In the genomic region with DNA sequence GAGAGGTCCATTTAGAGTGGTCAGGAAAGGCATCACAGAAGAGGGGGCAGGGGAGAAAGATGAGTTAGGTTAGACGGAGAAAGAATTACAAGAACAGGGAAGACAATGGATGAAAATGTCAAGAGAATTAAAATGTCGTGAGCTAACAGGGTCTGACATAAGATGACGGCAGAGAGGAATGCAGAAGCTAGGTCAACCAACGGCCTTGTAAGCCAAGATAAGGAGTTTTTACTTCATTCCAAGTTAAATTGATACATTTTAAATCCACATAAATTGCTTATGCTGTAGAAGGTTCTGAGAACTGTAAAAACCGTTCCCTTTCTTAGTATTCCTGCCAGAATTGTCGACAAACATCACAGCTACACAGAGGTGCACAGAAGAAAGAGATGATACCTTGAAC, we compare ENCODE assay signal across 34 cellular contexts.
"Had no signal": no experiment of that assay in that cellular context is flagged by ENCODE, and none has a peak within 500 bp of the region (broad histone marks: within the 10 kb centered on the region; RNA-seq: fewer than 3 reads in every experiment).

No MANE protein-coding gene starts in this region.

- H3K4me3 ChIP-seq: adrenal gland, body of pancreas, colonic mucosa, esophagus squamous epithelium, gastroesophageal sphincter had no signal

- H3K27ac ChIP-seq: adrenal gland, body of pancreas, colonic mucosa, epithelial cell of prostate, esophagus squamous epithelium, gastroesophageal sphincter, VCaP had no signal

- H3K36me3 ChIP-seq: adrenal gland, colonic mucosa, esophagus squamous epithelium, gastroesophageal sphincter had no signal

- H3K4me1 Mint-ChIP-seq: activated B cell treated with CpG ODN at 0.5 μM for 24 hours; activated CD4-positive, alpha-beta T cell treated with anti-CD3 and anti-CD28 coated beads for 36 hours; activated CD4-positive, alpha-beta T cell treated with anti-CD3 and anti-CD28 coated beads, Interleukin-2, amount 10 ng/mL, durations not matched to agents 24 days and 14 days; activated CD8-positive, alpha-beta memory T cell treated with anti-CD3 and anti-CD28 coated beads, Interleukin-2, amount 10 ng/mL, durations not matched to agents 7 days and 5 days; activated naive CD4-positive, alpha-beta T cell treated with anti-CD3 and anti-CD28 coated beads, Interleukin-2, amount 50 U/mL, for 24 hours; activated naive CD8-positive, alpha-beta T cell treated with anti-CD3 and anti-CD28 coated beads for 36 hours; activated naive CD8-positive, alpha-beta T cell treated with anti-CD3 and anti-CD28 coated beads, Interleukin-2, amount 50 U/mL, for 24 hours had no signal

- H3K27ac Mint-ChIP-seq: activated B cell treated with CpG ODN at 0.5 μM for 24 hours; activated CD4-positive, alpha-beta memory T cell treated with anti-CD3 and anti-CD28 coated beads for 36 hours; activated CD4-positive, alpha-beta T cell treated with anti-CD3 and anti-CD28 coated beads for 36 hours; activated CD4-positive, alpha-beta T cell treated with anti-CD3 and anti-CD28 coated beads, Interleukin-2, amount 10 ng/mL, durations not matched to agents 24 days and 14 days; activated CD8-positive, alpha-beta memory T cell treated with anti-CD3 and anti-CD28 coated beads, Interleukin-2, amount 10 ng/mL, durations not matched to agents 7 days and 5 days; activated CD8-positive, alpha-beta T cell treated with anti-CD3 and anti-CD28 coated beads, Interleukin-2, amount 10 ng/mL, durations not matched to agents 7 days and 5 days; activated naive CD4-positive, alpha-beta T cell treated with anti-CD3 and anti-CD28 coated beads for 36 hours; activated naive CD4-positive, alpha-beta T cell treated with anti-CD3 and anti-CD28 coated beads, Interleukin-2, amount 50 U/mL, for 24 hours; activated naive CD8-positive, alpha-beta T cell treated with anti-CD3 and anti-CD28 coated beads for 36 hours; activated naive CD8-positive, alpha-beta T cell treated with anti-CD3 and anti-CD28 coated beads, Interleukin-2, amount 50 U/mL, for 24 hours; activated T-helper 1 cell treated with anti-CD3 and anti-CD28 coated beads, Interleukin-12 subunit alpha, Interleukin-12 subunit beta, Interleukin-2, Interleukin-4 antibody, amounts not matched to agents 30 ng/mL and 10 ng/mL and 1 ng/mL, durations not matched to agents 14 hours and 24 hours and 36 hours; activated T-helper 2 cell treated with anti-CD3 and anti-CD28 coated beads, Interferon-gamma antibody, Interleukin-2, Interleukin-4, amounts not matched to agents 10 μg/mL and 5 μg/mL and 100 μg/mL, durations not matched to agents 14 hours and 24 hours and 36 hours had no signal

- H3K27me3 ChIP-seq: adrenal gland, body of pancreas, colonic mucosa, esophagus squamous epithelium, gastroesophageal sphincter had no signal

- H3K4me3 Mint-ChIP-seq: activated B cell treated with CpG ODN at 0.5 μM for 24 hours; activated CD4-positive, alpha-beta memory T cell treated with anti-CD3 and anti-CD28 coated beads for 36 hours; activated CD4-positive, alpha-beta T cell treated with anti-CD3 and anti-CD28 coated beads for 36 hours; activated CD4-positive, alpha-beta T cell treated with anti-CD3 and anti-CD28 coated beads, Interleukin-2, amount 10 ng/mL, durations not matched to agents 24 days and 14 days; activated CD8-positive, alpha-beta memory T cell treated with anti-CD3 and anti-CD28 coated beads, Interleukin-2, amount 10 ng/mL, durations not matched to agents 7 days and 5 days; activated CD8-positive, alpha-beta T cell treated with anti-CD3 and anti-CD28 coated beads, Interleukin-2, amount 10 ng/mL, durations not matched to agents 7 days and 5 days; activated naive CD4-positive, alpha-beta T cell treated with anti-CD3 and anti-CD28 coated beads for 36 hours; activated naive CD4-positive, alpha-beta T cell treated with anti-CD3 and anti-CD28 coated beads, Interleukin-2, amount 50 U/mL, for 24 hours; activated naive CD8-positive, alpha-beta T cell treated with anti-CD3 and anti-CD28 coated beads for 36 hours; activated naive CD8-positive, alpha-beta T cell treated with anti-CD3 and anti-CD28 coated beads, Interleukin-2, amount 50 U/mL, for 24 hours; activated T-helper 1 cell treated with anti-CD3 and anti-CD28 coated beads, Interleukin-12 subunit alpha, Interleukin-12 subunit beta, Interleukin-2, Interleukin-4 antibody, amounts not matched to agents 30 ng/mL and 10 ng/mL and 1 ng/mL, durations not matched to agents 14 hours and 24 hours and 36 hours had no signal

- FAIRE-seq: endometrium, endothelial cell of umbilical vein had no signal

- DNase-seq: activated B cell treated with CpG ODN at 0.5 μM for 24 hours; activated CD4-positive, alpha-beta memory T cell treated with anti-CD3 and anti-CD28 coated beads for 36 hours; activated CD4-positive, alpha-beta T cell treated with anti-CD3 and anti-CD28 coated beads for 36 hours; activated CD4-positive, alpha-beta T cell treated with anti-CD3 and anti-CD28 coated beads, Interleukin-2, amount 10 ng/mL, durations not matched to agents 24 days and 14 days; activated CD4-positive, CD25-positive, alpha-beta regulatory T cell treated with anti-CD3 and anti-CD28 coated beads, Interleukin-2, amount 50 U/mL, for 72 hours; activated CD8-positive, alpha-beta memory T cell treated with anti-CD3 and anti-CD28 coated beads, Interleukin-2, amount 10 ng/mL, durations not matched to agents 7 days and 5 days; activated CD8-positive, alpha-beta memory T cell treated with anti-CD3 and anti-CD28 coated beads, Interleukin-2, amount 50 U/mL, for 4 hours; activated CD8-positive, alpha-beta T cell treated with anti-CD3 and anti-CD28 coated beads, Interleukin-2, amount 10 ng/mL, durations not matched to agents 7 days and 5 days; activated effector memory CD4-positive, alpha-beta T cell treated with anti-CD3 and anti-CD28 coated beads, Interleukin-2, amount 50 U/mL, for 16 hours; activated naive CD4-positive, alpha-beta T cell treated with anti-CD3 and anti-CD28 coated beads for 36 hours; activated naive CD8-positive, alpha-beta T cell treated with anti-CD3 and anti-CD28 coated beads for 36 hours; activated naive CD8-positive, alpha-beta T cell treated with anti-CD3 and anti-CD28 coated beads, Interleukin-2, amount 50 U/mL, for 24 hours; activated T-cell treated with anti-CD3 and anti-CD28 coated beads, Interleukin-2, amount 50 U/mL, for 1 hour; activated T-cell treated with anti-CD3 and anti-CD28 coated beads, Interleukin-2, amount 50 U/mL, for 48 hours; amygdala; aorta; body of pancreas; central memory CD4-positive, alpha-beta T cell; cerebellar nuclear complex; colonic mucosa; effector CD8-positive, alpha-beta T cell; esophagus squamous epithelium; foreskin melanocyte; head of caudate nucleus; T-helper 2 cell had no signal

- H3K9me3 ChIP-seq: adrenal gland, body of pancreas, colonic mucosa, esophagus squamous epithelium, gastroesophageal sphincter had no signal

- ATAC-seq: activated CD4-positive, alpha-beta T cell treated with anti-CD3 and anti-CD28 coated beads for 36 hours; activated CD8-positive, alpha-beta memory T cell treated with anti-CD3 and anti-CD28 coated beads, Interleukin-2, amount 10 ng/mL, durations not matched to agents 7 days and 5 days; activated CD8-positive, alpha-beta T cell treated with anti-CD3 and anti-CD28 coated beads, Interleukin-2, amount 10 ng/mL, durations not matched to agents 7 days and 5 days; activated naive CD8-positive, alpha-beta T cell treated with anti-CD3 and anti-CD28 coated beads, Interleukin-2, amount 50 U/mL, for 24 hours; body of pancreas; gastroesophageal sphincter had no signal

- H3K36me3 Mint-ChIP-seq: activated CD4-positive, alpha-beta memory T cell treated with anti-CD3 and anti-CD28 coated beads for 36 hours; activated CD8-positive, alpha-beta memory T cell treated with anti-CD3 and anti-CD28 coated beads, Interleukin-2, amount 10 ng/mL, durations not matched to agents 7 days and 5 days; activated naive CD4-positive, alpha-beta T cell treated with anti-CD3 and anti-CD28 coated beads, Interleukin-2, amount 50 U/mL, for 24 hours; activated naive CD8-positive, alpha-beta T cell treated with anti-CD3 and anti-CD28 coated beads for 36 hours had no signal

- H3K9me3 Mint-ChIP-seq: activated B cell treated with CpG ODN at 0.5 μM for 24 hours; activated CD4-positive, alpha-beta memory T cell treated with anti-CD3 and anti-CD28 coated beads for 36 hours; activated CD4-positive, alpha-beta T cell treated with anti-CD3 and anti-CD28 coated beads, Interleukin-2, amount 10 ng/mL, durations not matched to agents 24 days and 14 days; activated naive CD4-positive, alpha-beta T cell treated with anti-CD3 and anti-CD28 coated beads for 36 hours; activated naive CD4-positive, alpha-beta T cell treated with anti-CD3 and anti-CD28 coated beads, Interleukin-2, amount 50 U/mL, for 24 hours; activated naive CD8-positive, alpha-beta T cell treated with anti-CD3 and anti-CD28 coated beads for 36 hours; activated naive CD8-positive, alpha-beta T cell treated with anti-CD3 and anti-CD28 coated beads, Interleukin-2, amount 50 U/mL, for 24 hours; activated T-helper 1 cell treated with anti-CD3 and anti-CD28 coated beads, Interleukin-12 subunit alpha, Interleukin-12 subunit beta, Interleukin-2, Interleukin-4 antibody, amounts not matched to agents 30 ng/mL and 10 ng/mL and 1 ng/mL, durations not matched to agents 14 hours and 24 hours and 36 hours; activated T-helper 2 cell treated with anti-CD3 and anti-CD28 coated beads, Interferon-gamma antibody, Interleukin-2, Interleukin-4, amounts not matched to agents 10 μg/mL and 5 μg/mL and 100 μg/mL, durations not matched to agents 14 hours and 24 hours and 36 hours had no signal

- H3K27me3 Mint-ChIP-seq: activated B cell treated with CpG ODN at 0.5 μM for 24 hours; activated CD4-positive, alpha-beta T cell treated with anti-CD3 and anti-CD28 coated beads, Interleukin-2, amount 10 ng/mL, durations not matched to agents 24 days and 14 days; activated CD8-positive, alpha-beta memory T cell treated with anti-CD3 and anti-CD28 coated beads, Interleukin-2, amount 10 ng/mL, durations not matched to agents 7 days and 5 days; activated naive CD4-positive, alpha-beta T cell treated with anti-CD3 and anti-CD28 coated beads, Interleukin-2, amount 50 U/mL, for 24 hours; activated naive CD8-positive, alpha-beta T cell treated with anti-CD3 and anti-CD28 coated beads for 36 hours; activated naive CD8-positive, alpha-beta T cell treated with anti-CD3 and anti-CD28 coated beads, Interleukin-2, amount 50 U/mL, for 24 hours had no signal

- H3K4me1 ChIP-seq: adrenal gland, body of pancreas, colonic mucosa, esophagus squamous epithelium, gastroesophageal sphincter had no signal
